In the genomic region with DNA sequence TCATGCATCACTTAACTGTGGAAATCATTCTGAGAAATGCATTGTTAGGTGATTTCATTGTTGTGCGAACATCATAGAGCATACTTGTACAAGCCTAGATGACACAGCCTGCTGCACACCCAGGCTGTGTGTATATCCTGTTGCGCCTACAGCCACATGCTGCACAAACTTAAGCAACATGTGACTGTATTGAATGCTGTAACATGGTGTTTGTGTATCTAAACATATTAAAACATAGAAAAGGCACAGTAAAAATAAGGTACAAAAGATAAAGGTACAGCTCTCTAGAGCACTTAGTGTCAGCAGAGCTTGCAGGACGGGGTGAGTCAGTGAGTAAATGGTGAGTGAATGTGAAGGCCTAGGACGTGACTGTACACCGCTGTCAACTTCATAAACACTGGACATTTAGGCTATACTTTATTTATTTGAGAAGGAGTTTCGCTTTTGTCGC, we compare ENCODE assay signal across 1 cellular context.
TF ChIP-seq lines count a peak whose summit lies in the region.

No MANE protein-coding gene starts in this region.

TF ChIP-seq in K562, 482 proteins besides CTCF, POLR2A, EP300 and RAD21 (continued from another document):
- TF ChIP-seq, protein P1, sequence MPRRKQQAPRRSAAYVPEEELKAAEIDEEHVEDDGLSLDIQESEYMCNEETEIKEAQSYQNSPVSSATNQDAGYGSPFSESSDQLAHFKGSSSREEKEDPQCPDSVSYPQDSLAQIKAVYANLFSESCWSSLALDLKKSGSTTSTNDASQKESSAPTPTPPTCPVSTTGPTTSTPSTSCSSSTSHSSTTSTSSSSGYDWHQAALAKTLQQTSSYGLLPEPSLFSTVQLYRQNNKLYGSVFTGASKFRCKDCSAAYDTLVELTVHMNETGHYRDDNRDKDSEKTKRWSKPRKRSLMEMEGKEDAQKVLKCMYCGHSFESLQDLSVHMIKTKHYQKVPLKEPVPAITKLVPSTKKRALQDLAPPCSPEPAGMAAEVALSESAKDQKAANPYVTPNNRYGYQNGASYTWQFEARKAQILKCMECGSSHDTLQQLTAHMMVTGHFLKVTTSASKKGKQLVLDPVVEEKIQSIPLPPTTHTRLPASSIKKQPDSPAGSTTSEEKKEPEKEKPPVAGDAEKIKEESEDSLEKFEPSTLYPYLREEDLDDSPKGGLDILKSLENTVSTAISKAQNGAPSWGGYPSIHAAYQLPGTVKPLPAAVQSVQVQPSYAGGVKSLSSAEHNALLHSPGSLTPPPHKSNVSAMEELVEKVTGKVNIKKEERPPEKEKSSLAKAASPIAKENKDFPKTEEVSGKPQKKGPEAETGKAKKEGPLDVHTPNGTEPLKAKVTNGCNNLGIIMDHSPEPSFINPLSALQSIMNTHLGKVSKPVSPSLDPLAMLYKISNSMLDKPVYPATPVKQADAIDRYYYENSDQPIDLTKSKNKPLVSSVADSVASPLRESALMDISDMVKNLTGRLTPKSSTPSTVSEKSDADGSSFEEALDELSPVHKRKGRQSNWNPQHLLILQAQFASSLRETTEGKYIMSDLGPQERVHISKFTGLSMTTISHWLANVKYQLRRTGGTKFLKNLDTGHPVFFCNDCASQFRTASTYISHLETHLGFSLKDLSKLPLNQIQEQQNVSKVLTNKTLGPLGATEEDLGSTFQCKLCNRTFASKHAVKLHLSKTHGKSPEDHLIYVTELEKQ (CRISPR knock-in tag; IDR thresholded peaks at IDR 0.05) = no peak
- TF ChIP-seq, protein P2, sequence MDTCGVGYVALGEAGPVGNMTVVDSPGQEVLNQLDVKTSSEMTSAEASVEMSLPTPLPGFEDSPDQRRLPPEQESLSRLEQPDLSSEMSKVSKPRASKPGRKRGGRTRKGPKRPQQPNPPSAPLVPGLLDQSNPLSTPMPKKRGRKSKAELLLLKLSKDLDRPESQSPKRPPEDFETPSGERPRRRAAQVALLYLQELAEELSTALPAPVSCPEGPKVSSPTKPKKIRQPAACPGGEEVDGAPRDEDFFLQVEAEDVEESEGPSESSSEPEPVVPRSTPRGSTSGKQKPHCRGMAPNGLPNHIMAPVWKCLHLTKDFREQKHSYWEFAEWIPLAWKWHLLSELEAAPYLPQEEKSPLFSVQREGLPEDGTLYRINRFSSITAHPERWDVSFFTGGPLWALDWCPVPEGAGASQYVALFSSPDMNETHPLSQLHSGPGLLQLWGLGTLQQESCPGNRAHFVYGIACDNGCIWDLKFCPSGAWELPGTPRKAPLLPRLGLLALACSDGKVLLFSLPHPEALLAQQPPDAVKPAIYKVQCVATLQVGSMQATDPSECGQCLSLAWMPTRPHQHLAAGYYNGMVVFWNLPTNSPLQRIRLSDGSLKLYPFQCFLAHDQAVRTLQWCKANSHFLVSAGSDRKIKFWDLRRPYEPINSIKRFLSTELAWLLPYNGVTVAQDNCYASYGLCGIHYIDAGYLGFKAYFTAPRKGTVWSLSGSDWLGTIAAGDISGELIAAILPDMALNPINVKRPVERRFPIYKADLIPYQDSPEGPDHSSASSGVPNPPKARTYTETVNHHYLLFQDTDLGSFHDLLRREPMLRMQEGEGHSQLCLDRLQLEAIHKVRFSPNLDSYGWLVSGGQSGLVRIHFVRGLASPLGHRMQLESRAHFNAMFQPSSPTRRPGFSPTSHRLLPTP (IDR thresholded peaks at IDR 0.05; ENCODE audit: borderline replicate concordance, extremely low read depth, insufficient read length) = no peak
- TF ChIP-seq HNRNPUL1 (IDR thresholded peaks at IDR 0.05; ENCODE audit: low read length) (no peak), POU5F1 (IDR thresholded peaks at IDR 0.05; ENCODE audit: borderline replicate concordance, low read depth, low read length, partially characterized antibody) (no peak), NCOR1 (IDR thresholded peaks at IDR 0.05) (no peak), FUS (optimal IDR thresholded peaks at IDR 0.05; ENCODE audit: low read depth, low read length) (no peak), RFX5 (IDR thresholded peaks at IDR 0.05; ENCODE audit: low read depth, low read length) (no peak), TCF7L2 (IDR thresholded peaks at IDR 0.05; ENCODE audit: low read depth, low read length) (no peak), ESRRA (IDR thresholded peaks at IDR 0.05; ENCODE audit: borderline replicate concordance, low read depth) (no peak)
- TF ChIP-seq, protein P3, sequence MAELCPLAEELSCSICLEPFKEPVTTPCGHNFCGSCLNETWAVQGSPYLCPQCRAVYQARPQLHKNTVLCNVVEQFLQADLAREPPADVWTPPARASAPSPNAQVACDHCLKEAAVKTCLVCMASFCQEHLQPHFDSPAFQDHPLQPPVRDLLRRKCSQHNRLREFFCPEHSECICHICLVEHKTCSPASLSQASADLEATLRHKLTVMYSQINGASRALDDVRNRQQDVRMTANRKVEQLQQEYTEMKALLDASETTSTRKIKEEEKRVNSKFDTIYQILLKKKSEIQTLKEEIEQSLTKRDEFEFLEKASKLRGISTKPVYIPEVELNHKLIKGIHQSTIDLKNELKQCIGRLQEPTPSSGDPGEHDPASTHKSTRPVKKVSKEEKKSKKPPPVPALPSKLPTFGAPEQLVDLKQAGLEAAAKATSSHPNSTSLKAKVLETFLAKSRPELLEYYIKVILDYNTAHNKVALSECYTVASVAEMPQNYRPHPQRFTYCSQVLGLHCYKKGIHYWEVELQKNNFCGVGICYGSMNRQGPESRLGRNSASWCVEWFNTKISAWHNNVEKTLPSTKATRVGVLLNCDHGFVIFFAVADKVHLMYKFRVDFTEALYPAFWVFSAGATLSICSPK (IDR thresholded peaks at IDR 0.05; ENCODE audit: borderline replicate concordance) = no peak
